12 cellular contexts compared by ENCODE assay signal in the genomic region with DNA sequence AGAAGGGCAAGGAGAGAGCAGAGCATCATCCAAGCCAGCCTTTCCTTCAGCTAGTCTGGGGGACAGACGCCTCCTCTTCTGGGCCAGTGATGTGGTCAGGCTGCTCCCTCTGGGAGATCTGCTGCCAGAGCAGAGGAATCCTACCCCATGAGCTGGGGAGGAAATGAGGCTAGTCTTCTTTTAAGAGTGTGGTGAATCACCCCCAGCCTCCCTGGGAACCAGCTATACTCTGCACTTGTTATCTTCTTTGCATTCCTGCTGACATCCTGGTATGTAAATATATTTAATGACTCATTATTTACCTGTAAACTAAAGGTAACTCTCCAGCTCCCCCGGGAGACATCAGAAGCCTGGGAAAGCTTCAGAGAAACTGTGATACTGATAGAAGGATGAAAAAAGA. TPM values are rescaled to one million over a fixed set of nuclear protein-coding genes. Genes with fewer than 3 reads are reported as not detected.
DNase-seq lines count a peak whose midpoint lies in the region; ATAC-seq and TF ChIP-seq lines count a peak whose summit lies in the region.
"Had no signal": no experiment of that assay in that cellular context is flagged by ENCODE, and none has a peak within 500 bp of the region (broad histone marks: within the 10 kb centered on the region; RNA-seq: fewer than 3 reads in every experiment).

No MANE protein-coding gene starts in this region.

- CTCF ChIA-PET in activated CD4-positive, alpha-beta memory T cell treated with anti-CD3 and anti-CD28 coated beads for 36 hours (lab: Charles Lee), result interaction anchor here (0.9 to 11.6 kb wide), 18 partner anchors 22 to 494 kb away, joined by 3 to 390 read pairs (median 4); no protein-coding TSS in a partner anchor
- CTCF ChIA-PET in activated CD4-positive, alpha-beta memory T cell treated with anti-CD3 and anti-CD28 coated beads, Interleukin-2, amount 10 ng/mL, durations not matched to agents 7 days and 5 days (lab: Charles Lee), result interaction anchor here (0.9 to 10.1 kb wide), 17 partner anchors 25 to 509 kb away, joined by 3 to 300 read pairs (median 5); no protein-coding TSS in a partner anchor
- CTCF ChIA-PET in PC-9 (lab: Charles Lee), result interaction anchor here (0.6 to 2.1 kb wide), 7 partner anchors 30 to 595 kb away, joined by 3 to 10 read pairs (median 6); partner anchors contain the start of gene EPHA1

- peaks cover 6% of the 10 kb centered on the region; the same call in 1 of the 2 replicates for H3K79me2 ChIP-seq in PC-9 (ENCODE audit: low read depth)

- H3K4me1 ChIP-seq in PC-9 (replicated peaks; ENCODE audit: insufficient read depth), result peaks cover 65% of the 10 kb centered on the region

- POLR2A ChIA-PET in activated CD4-positive, alpha-beta memory T cell treated with anti-CD3 and anti-CD28 coated beads for 36 hours (lab: Charles Lee), result interaction anchor here (1.9 to 10.8 kb wide), 2 partner anchors 20 to 279 kb away, joined by 5 to 517 read pairs; no protein-coding TSS in a partner anchor
- POLR2A ChIA-PET in activated CD4-positive, alpha-beta memory T cell treated with anti-CD3 and anti-CD28 coated beads, Interleukin-2, amount 10 ng/mL, durations not matched to agents 7 days and 5 days (lab: Charles Lee), result interaction anchor here (0.6 to 25.8 kb wide), 3 partner anchors 21 to 181 kb away, joined by 3 to 2273 read pairs (median 3); no protein-coding TSS in a partner anchor
- POLR2A ChIA-PET in PC-9 (lab: Charles Lee; ENCODE audit: unreplicated experiment), result interaction anchor here (0.6 to 1.3 kb wide), 7 partner anchors 15 to 442 kb away, joined by 3 to 11 read pairs (median 3); partner anchors contain the start of gene EPHB6

- H2AFZ ChIP-seq in PC-9, result no peak overlapping the region

- no peaks in the 10 kb centered on the region for H3K9me2 ChIP-seq in PC-9 (ENCODE audit: insufficient read depth)

- no peak for ATAC-seq in stimulated activated effector memory CD8-positive, alpha-beta T cell treated with anti-CD3 and anti-CD28 coated beads, Interleukin-12 subunit alpha, Interleukin-12 subunit beta, amount 100 ng/mL, for 72 hours
- ATAC-seq in GM21717 (IDR thresholded peaks at IDR 0.05; ENCODE audit: unreplicated experiment), result no peak

- no peaks in the 10 kb centered on the region for H4K20me1 ChIP-seq in PC-9 (ENCODE audit: insufficient read depth)

- peak overlapping the region; percentile 79 for H3K4me2 ChIP-seq in PC-9

- peak overlapping the region; percentile 96 for H3K27ac ChIP-seq in PC-9
- H3K27ac ChIP-seq in epithelial cell of prostate, result no peak overlapping the region

- H3F3A ChIP-seq in PC-9 (ENCODE audit: insufficient read depth, low read depth), result peaks cover 63% of the 10 kb centered on the region

- H3K9me3 ChIP-seq in PC-9 (ENCODE audit: insufficient read depth, low read depth), result no peaks in the 10 kb centered on the region; the same call in 1 of the 2 replicates

- H3K27ac Mint-ChIP-seq in activated CD4-positive, alpha-beta memory T cell treated with anti-CD3 and anti-CD28 coated beads for 36 hours, result peak overlapping the region; percentile 46
- H3K27ac Mint-ChIP-seq in activated CD4-positive, alpha-beta memory T cell treated with anti-CD3 and anti-CD28 coated beads, Interleukin-2, amount 10 ng/mL, durations not matched to agents 7 days and 5 days, result no peak overlapping the region
- H3K27ac Mint-ChIP-seq in stimulated activated effector memory CD8-positive, alpha-beta T cell treated with anti-CD3 and anti-CD28 coated beads, Interleukin-12 subunit alpha, Interleukin-12 subunit beta, amount 100 ng/mL, for 72 hours, result peak overlapping the region; percentile 100
- H3K27ac Mint-ChIP-seq: CD14-positive monocyte had no signal

- no peak for TF ChIP-seq CTCF in PC-9 (conservative IDR thresholded peaks at IDR 0.05)

- peak overlapping the region; percentile 54 for H3K4me3 Mint-ChIP-seq in activated CD4-positive, alpha-beta memory T cell treated with anti-CD3 and anti-CD28 coated beads for 36 hours
- no peak overlapping the region for H3K4me3 Mint-ChIP-seq in activated CD4-positive, alpha-beta memory T cell treated with anti-CD3 and anti-CD28 coated beads, Interleukin-2, amount 10 ng/mL, durations not matched to agents 7 days and 5 days
- no peak overlapping the region for H3K4me3 Mint-ChIP-seq in stimulated activated effector memory CD8-positive, alpha-beta T cell treated with anti-CD3 and anti-CD28 coated beads, Interleukin-12 subunit alpha, Interleukin-12 subunit beta, amount 100 ng/mL, for 72 hours
- H3K4me3 Mint-ChIP-seq: CD14-positive monocyte had no signal

- no peaks in the 10 kb centered on the region for H3K27me3 Mint-ChIP-seq in activated CD4-positive, alpha-beta memory T cell treated with anti-CD3 and anti-CD28 coated beads for 36 hours
- H3K27me3 Mint-ChIP-seq in activated CD4-positive, alpha-beta memory T cell treated with anti-CD3 and anti-CD28 coated beads, Interleukin-2, amount 10 ng/mL, durations not matched to agents 7 days and 5 days, result peaks cover 3% of the 10 kb centered on the region

- no peak overlapping the region; the same call in 1 of the 2 replicates for H3K4me3 ChIP-seq in PC-9

- BruUV-seq in PC-9 (replicated peaks; lab: Mats Ljungman, UMichigan), result no TSS peak

- H3K36me3 Mint-ChIP-seq in activated CD4-positive, alpha-beta memory T cell treated with anti-CD3 and anti-CD28 coated beads for 36 hours, result no peaks in the 10 kb centered on the region
- no peaks in the 10 kb centered on the region for H3K36me3 Mint-ChIP-seq in activated CD4-positive, alpha-beta memory T cell treated with anti-CD3 and anti-CD28 coated beads, Interleukin-2, amount 10 ng/mL, durations not matched to agents 7 days and 5 days (ENCODE audit: low read depth)
- peaks cover 22% of the 10 kb centered on the region for H3K36me3 Mint-ChIP-seq in stimulated activated effector memory CD8-positive, alpha-beta T cell treated with anti-CD3 and anti-CD28 coated beads, Interleukin-12 subunit alpha, Interleukin-12 subunit beta, amount 100 ng/mL, for 72 hours
- H3K36me3 Mint-ChIP-seq: CD14-positive monocyte had no signal

- no peaks in the 10 kb centered on the region for H3K36me3 ChIP-seq in PC-9 (ENCODE audit: low read depth)

- H3K27me3 ChIP-seq in PC-9 (ENCODE audit: insufficient read depth, low read depth), result no peaks in the 10 kb centered on the region

- DNase-seq in activated CD4-positive, alpha-beta memory T cell treated with anti-CD3 and anti-CD28 coated beads for 36 hours, result peak; percentile 19
- no peak for DNase-seq in activated CD4-positive, alpha-beta memory T cell treated with anti-CD3 and anti-CD28 coated beads, Interleukin-2, amount 10 ng/mL, durations not matched to agents 7 days and 5 days
- DNase-seq in PC-9, result peak; percentile 85 to 100
- DNase-seq in epithelial cell of prostate (ENCODE audit: low read depth, low spot score), result peak; percentile 65
- no peak for DNase-seq in stimulated activated effector memory CD8-positive, alpha-beta T cell treated with anti-CD3 and anti-CD28 coated beads, Interleukin-12 subunit alpha, Interleukin-12 subunit beta, amount 100 ng/mL, for 72 hours (ENCODE audit: low spot score in 2 of 2)
- DNase-seq in DMS114 treated with DMSO at 0.1 percent for 48 hours (lab: John Stamatoyannopoulos, UW; ENCODE audit: unreplicated experiment), result no peak
- no peak for DNase-seq in NCI-H1092 (lab: John Stamatoyannopoulos, UW)
- DNase-seq: activated CD4-positive, alpha-beta T cell treated with anti-CD3 and anti-CD28 coated beads for 4 hours; mammary epithelial cell; NCI-H524 had no signal

- intact Hi-C loops in activated CD4-positive, alpha-beta memory T cell treated with anti-CD3 and anti-CD28 coated beads for 36 hours (cut with micrococcal nuclease), result no loop called here
- intact Hi-C loops in PC-9 (cut with micrococcal nuclease; ENCODE audit: unreplicated experiment), result loop anchor here (1.0 to 10.0 kb wide), 4 partner anchors 41 to 437 kb away; no protein-coding TSS in a partner anchor

- peaks cover 62% of the 10 kb centered on the region for H3K4me1 Mint-ChIP-seq in activated CD4-positive, alpha-beta memory T cell treated with anti-CD3 and anti-CD28 coated beads for 36 hours (ENCODE audit: low read depth)
- H3K4me1 Mint-ChIP-seq in activated CD4-positive, alpha-beta memory T cell treated with anti-CD3 and anti-CD28 coated beads, Interleukin-2, amount 10 ng/mL, durations not matched to agents 7 days and 5 days, result peaks cover 54% of the 10 kb centered on the region
- peaks cover 48% of the 10 kb centered on the region for H3K4me1 Mint-ChIP-seq in stimulated activated effector memory CD8-positive, alpha-beta T cell treated with anti-CD3 and anti-CD28 coated beads, Interleukin-12 subunit alpha, Interleukin-12 subunit beta, amount 100 ng/mL, for 72 hours
- H3K4me1 Mint-ChIP-seq: CD14-positive monocyte had no signal

- H3K9me3 Mint-ChIP-seq in activated CD4-positive, alpha-beta memory T cell treated with anti-CD3 and anti-CD28 coated beads for 36 hours, result no peaks in the 10 kb centered on the region
- H3K9me3 Mint-ChIP-seq in activated CD4-positive, alpha-beta memory T cell treated with anti-CD3 and anti-CD28 coated beads, Interleukin-2, amount 10 ng/mL, durations not matched to agents 7 days and 5 days, result no peaks in the 10 kb centered on the region
- no peaks in the 10 kb centered on the region for H3K9me3 Mint-ChIP-seq in stimulated activated effector memory CD8-positive, alpha-beta T cell treated with anti-CD3 and anti-CD28 coated beads, Interleukin-12 subunit alpha, Interleukin-12 subunit beta, amount 100 ng/mL, for 72 hours
- H3K9me3 Mint-ChIP-seq: CD14-positive monocyte had no signal

RNA-seq across cellular contexts. Expression of gene EPHB6, which starts 41.6 kb away (rescaled TPM):
- total RNA-seq in activated CD4-positive, alpha-beta memory T cell treated with anti-CD3 and anti-CD28 coated beads for 36 hours, result 10 to 100 TPM in 1 of 2 experiments, 1 to 10 TPM in 1; 9.5 to 11.0 TPM
- total RNA-seq in activated CD4-positive, alpha-beta memory T cell treated with anti-CD3 and anti-CD28 coated beads, Interleukin-2, amount 10 ng/mL, durations not matched to agents 7 days and 5 days, result 1 to 10 TPM; 5.7 to 7.0 TPM
- 39.2 and 72.9 TPM in 2 replicates for total RNA-seq in PC-9 (2021)

RNA-seq across cellular contexts. Expression of gene PRSS2, which starts 42.5 kb away (rescaled TPM):
- not detected for total RNA-seq in activated CD4-positive, alpha-beta memory T cell treated with anti-CD3 and anti-CD28 coated beads for 36 hours
- not detected for total RNA-seq in activated CD4-positive, alpha-beta memory T cell treated with anti-CD3 and anti-CD28 coated beads, Interleukin-2, amount 10 ng/mL, durations not matched to agents 7 days and 5 days
- not detected in 2 replicates for total RNA-seq in PC-9 (2021)
- total RNA-seq: mammary epithelial cell had no signal

Comparison
In these comparisons a context has a peak if more than half of its experiments do, and no peak if none do; other contexts are left out.
1. DNase-seq: peak in activated CD4-positive, alpha-beta memory T cell treated with anti-CD3 and anti-CD28 coated beads for 36 hours (single experiment), PC-9 (2 of 2) and epithelial cell of prostate (single experiment); none in activated CD4-positive, alpha-beta memory T cell treated with anti-CD3 and anti-CD28 coated beads, Interleukin-2, amount 10 ng/mL, durations not matched to agents 7 days and 5 days (single experiment), stimulated activated effector memory CD8-positive, alpha-beta T cell treated with anti-CD3 and anti-CD28 coated beads, Interleukin-12 subunit alpha, Interleukin-12 subunit beta, amount 100 ng/mL, for 72 hours (0 of 2), DMS114 treated with DMSO at 0.1 percent for 48 hours (single experiment) and NCI-H1092 (single experiment).